ENCODE assay signal across 21 cellular contexts in genomic region chr1:181807251-181807650, GRCh38.
DNase-seq lines count a peak whose midpoint lies in the region; ATAC-seq and TF ChIP-seq lines count a peak whose summit lies in the region.
"Had no signal": no experiment of that assay in that cellular context is flagged by ENCODE, and none has a peak within 500 bp of the region (broad histone marks: within the 10 kb centered on the region; RNA-seq: fewer than 3 reads in every experiment).

No MANE protein-coding gene starts in this region.

- no peak overlapping the region for H3K23ac ChIP-seq in neuronal stem cell (ENCODE audit: low read depth, low read length, poor library complexity)

- no peak overlapping the region for H2BK5ac ChIP-seq in neuronal stem cell (ENCODE audit: low read length)

- no peak overlapping the region for H2BK12ac ChIP-seq in neuronal stem cell (ENCODE audit: low read length)

- H3K9me3 ChIP-seq in hepatocyte (ENCODE audit: low read depth) = no peaks in the 10 kb centered on the region
- H3K9me3 ChIP-seq in mesodermal cell (ENCODE audit: control insufficient read depth, low read length) = no peaks in the 10 kb centered on the region
- H3K9me3 ChIP-seq in T-helper 17 cell (ENCODE audit: control insufficient read depth, low read length, poor library complexity, severe bottlenecking) = no peaks in the 10 kb centered on the region
- no peaks in the 10 kb centered on the region for H3K9me3 ChIP-seq in neuronal stem cell (replicated peaks in 1 of 2; ENCODE audit: control insufficient read depth in 2 of 2, insufficient read depth in 1 of 2, low read depth in 1 of 2, low read length in 2 of 2)
- H3K9me3 ChIP-seq: BLaER1, Caco-2 had no signal

- DNase-seq in activated CD4-positive, alpha-beta T cell treated with anti-CD3 and anti-CD28 coated beads, Interleukin-2, amount 10 ng/mL, durations not matched to agents 24 days and 14 days = peak; percentile 15
- DNase-seq in activated CD4-positive, alpha-beta T cell treated with anti-CD3 and anti-CD28 coated beads for 4 hours = no peak
- no peak for DNase-seq in WTC11 (ENCODE audit: low spot score)
- DNase-seq in hepatocyte (ENCODE audit: low spot score) = no peak
- no peak for DNase-seq in NOMO-1 treated with DMSO at 0.1 percent for 48 hours (lab: John Stamatoyannopoulos, UW; ENCODE audit: unreplicated experiment)
- no peak for DNase-seq in T-helper 17 cell
- DNase-seq in neuronal stem cell (ENCODE audit: low spot score) = no peak
- DNase-seq: Caco-2; CD4-positive, CD25-positive, alpha-beta regulatory T cell; CD8-positive, alpha-beta T cell; DMS153; DND-41; GDM1; H7; HCEC 1CT had no signal

- H2BK15ac ChIP-seq in neuronal stem cell (ENCODE audit: low read length) = no peak overlapping the region

- H3K4ac ChIP-seq in neuronal stem cell (ENCODE audit: low read length) = no peak overlapping the region

- H3K9ac ChIP-seq in neuronal stem cell (ENCODE audit: low read depth, low read length, poor library complexity) = no peak overlapping the region
- H3K9ac ChIP-seq: BLaER1 had no signal

- H2AK5ac ChIP-seq in neuronal stem cell (ENCODE audit: low read depth, low read length) = no peak overlapping the region

- no peaks in the 10 kb centered on the region for H4K20me1 ChIP-seq in hepatocyte (ENCODE audit: insufficient read depth, poor library complexity, severe bottlenecking)
- H4K20me1 ChIP-seq: BLaER1 had no signal

- no peak overlapping the region for H3K18ac ChIP-seq in neuronal stem cell (ENCODE audit: low read length)

- WGBS in hepatocyte (ENCODE audit: low lambda C conversion rate, missing lambda C conversion rate) = 72% methylated on average over 4 of the region's 4 CpGs
- 94% methylated on average over 2 of the region's 4 CpGs; no CpG with 5 or more reads in 1 of the 2 experiments for WGBS in mesodermal cell (ENCODE audit: insufficient coverage in 2 of 2), 2 experiments
- no CpG with 5 or more reads among the region's 4 CpGs for WGBS in neuronal stem cell (ENCODE audit: extremely low coverage in 2 of 2, insufficient read length in 2 of 2, insufficient replicate concordance in 1 of 2), 2 donors

- H3K27ac Mint-ChIP-seq in activated CD4-positive, alpha-beta T cell treated with anti-CD3 and anti-CD28 coated beads, Interleukin-2, amount 10 ng/mL, durations not matched to agents 24 days and 14 days = no peak overlapping the region
- H3K27ac Mint-ChIP-seq in WTC11 (no peak overlapping the region), T-helper 17 cell (no peak overlapping the region)
- H3K27ac Mint-ChIP-seq: B cell; CD4-positive, CD25-positive, alpha-beta regulatory T cell; CD8-positive, alpha-beta T cell had no signal

- H3K79me2 ChIP-seq in hepatocyte = no peaks in the 10 kb centered on the region

- no peaks in the 10 kb centered on the region for H3K36me3 Mint-ChIP-seq in activated CD4-positive, alpha-beta T cell treated with anti-CD3 and anti-CD28 coated beads, Interleukin-2, amount 10 ng/mL, durations not matched to agents 24 days and 14 days (ENCODE audit: low read depth)
- H3K36me3 Mint-ChIP-seq in WTC11 = no peaks in the 10 kb centered on the region
- H3K36me3 Mint-ChIP-seq in T-helper 17 cell (ENCODE audit: low read depth) = no peaks in the 10 kb centered on the region
- H3K36me3 Mint-ChIP-seq: CD4-positive, CD25-positive, alpha-beta regulatory T cell; CD8-positive, alpha-beta T cell had no signal

- ATAC-seq in WTC11 (peak; percentile 14; the same call in 1 of the 2 replicates), T-helper 17 cell (no peak)
- ATAC-seq: CD8-positive, alpha-beta T cell; GM12878 had no signal

- H3K9me2 ChIP-seq in hepatocyte (replicated peaks; ENCODE audit: insufficient read depth) = no peaks in the 10 kb centered on the region

- no peaks in the 10 kb centered on the region for H3K27me3 ChIP-seq in hepatocyte
- H3K27me3 ChIP-seq in neuronal stem cell (ENCODE audit: control insufficient read depth in 3 of 3, insufficient read depth in 3 of 3, low read depth in 1 of 3, low read length in 3 of 3) = no peaks in the 10 kb centered on the region
- H3K27me3 ChIP-seq: BLaER1 had no signal

- H4K8ac ChIP-seq in neuronal stem cell (ENCODE audit: low read depth, low read length) = no peak overlapping the region

- H3K4me2 ChIP-seq in hepatocyte (no peak overlapping the region), neuronal stem cell (ENCODE audit: insufficient read depth, low read length, poor library complexity, severe bottlenecking) (no peak overlapping the region)
- H3K4me2 ChIP-seq: BLaER1 had no signal

- TF ChIP-seq CTCF in WTC11 (IDR thresholded peaks at IDR 0.05) (no peak), hepatocyte (IDR thresholded peaks at IDR 0.05; ENCODE audit: poor library complexity) (no peak)

- H3K14ac ChIP-seq in neuronal stem cell (ENCODE audit: low read length) = no peak overlapping the region

- intact Hi-C loops in activated CD4-positive, alpha-beta T cell treated with anti-CD3 and anti-CD28 coated beads, Interleukin-2, amount 10 ng/mL, durations not matched to agents 24 days and 14 days (cut with micrococcal nuclease) = no loop called here

- H4K91ac ChIP-seq in neuronal stem cell (ENCODE audit: low read depth, low read length, poor library complexity) = no peak overlapping the region

- H3K9me3 Mint-ChIP-seq in activated CD4-positive, alpha-beta T cell treated with anti-CD3 and anti-CD28 coated beads, Interleukin-2, amount 10 ng/mL, durations not matched to agents 24 days and 14 days = no peaks in the 10 kb centered on the region
- H3K9me3 Mint-ChIP-seq in WTC11 = no peaks in the 10 kb centered on the region
- H3K9me3 Mint-ChIP-seq: CD8-positive, alpha-beta T cell had no signal

- H3K36me3 ChIP-seq in hepatocyte (replicated peaks; ENCODE audit: insufficient read depth, low read depth) = no peaks in the 10 kb centered on the region
- H3K36me3 ChIP-seq in mesodermal cell (ENCODE audit: control insufficient read depth, insufficient read depth, low read length) = no peaks in the 10 kb centered on the region
- H3K36me3 ChIP-seq in neuronal stem cell (replicated peaks in 1 of 2; ENCODE audit: control insufficient read depth in 2 of 2, insufficient read depth in 2 of 2, low read length in 2 of 2) = no peaks in the 10 kb centered on the region
- H3K36me3 ChIP-seq: BLaER1 had no signal

- H2BK120ac ChIP-seq in neuronal stem cell (ENCODE audit: low read depth, low read length) = no peak overlapping the region

- peak overlapping the region; percentile 47 for H3K27ac ChIP-seq in hepatocyte
- peak overlapping the region; percentile 31 for H3K27ac ChIP-seq in mesodermal cell (ENCODE audit: low read depth, low read length, severe bottlenecking)
- H3K27ac ChIP-seq in neuronal stem cell (replicated peaks; ENCODE audit: low read length) = no peak overlapping the region
- H3K27ac ChIP-seq: 22Rv1, BLaER1, C4-2B had no signal

- H2AFZ ChIP-seq in hepatocyte = no peak overlapping the region
- no peak overlapping the region for H2AFZ ChIP-seq in neuronal stem cell (ENCODE audit: low read length)

- H3K4me3 Mint-ChIP-seq in activated CD4-positive, alpha-beta T cell treated with anti-CD3 and anti-CD28 coated beads, Interleukin-2, amount 10 ng/mL, durations not matched to agents 24 days and 14 days = no peak overlapping the region
- H3K4me3 Mint-ChIP-seq in WTC11 (no peak overlapping the region), T-helper 17 cell (no peak overlapping the region)
- H3K4me3 Mint-ChIP-seq: B cell; CD4-positive, CD25-positive, alpha-beta regulatory T cell; CD8-positive, alpha-beta T cell had no signal

- no peaks in the 10 kb centered on the region for H3K4me1 Mint-ChIP-seq in activated CD4-positive, alpha-beta T cell treated with anti-CD3 and anti-CD28 coated beads, Interleukin-2, amount 10 ng/mL, durations not matched to agents 24 days and 14 days
- H3K4me1 Mint-ChIP-seq in WTC11 (peaks cover 24% of the 10 kb centered on the region), T-helper 17 cell (no peaks in the 10 kb centered on the region)
- H3K4me1 Mint-ChIP-seq: B cell; CD4-positive, CD25-positive, alpha-beta regulatory T cell had no signal

- H3K79me1 ChIP-seq in neuronal stem cell (ENCODE audit: low read depth, low read length) = no peaks in the 10 kb centered on the region

- CTCF ChIA-PET in WTC11 (lab: Charles Lee) = interaction anchor here (0.8 kb wide), 1 partner anchor 130 kb away, joined by 6 read pairs; no protein-coding TSS in a partner anchor

- H3K4me1 ChIP-seq in hepatocyte (ENCODE audit: insufficient read depth) = peaks cover 14% of the 10 kb centered on the region
- peaks cover 2% of the 10 kb centered on the region for H3K4me1 ChIP-seq in mesodermal cell (ENCODE audit: control insufficient read depth, insufficient read depth, low read length, poor library complexity, severe bottlenecking)
- peaks cover 0 to 10% of the 10 kb centered on the region in 2 donors for H3K4me1 ChIP-seq in neuronal stem cell (ENCODE audit: control insufficient read depth in 2 of 2, insufficient read depth in 1 of 2, low read depth in 1 of 2, low read length in 2 of 2)
- H3K4me1 ChIP-seq: BLaER1, Caco-2 had no signal

- H3K4me3 ChIP-seq in hepatocyte (no peak overlapping the region), mesodermal cell (ENCODE audit: extremely low read depth, insufficient read depth, low read length, poor library complexity, severe bottlenecking) (no peak overlapping the region), neuronal stem cell (ENCODE audit: low read length in 2 of 2) (no peak overlapping the region)
- H3K4me3 ChIP-seq: BLaER1, GM12878 had no signal

- POLR2A ChIA-PET in WTC11 (lab: Charles Lee) = no interaction called here

- peaks cover 3% of the 10 kb centered on the region for H3K27me3 Mint-ChIP-seq in activated CD4-positive, alpha-beta T cell treated with anti-CD3 and anti-CD28 coated beads, Interleukin-2, amount 10 ng/mL, durations not matched to agents 24 days and 14 days
- no peaks in the 10 kb centered on the region for H3K27me3 Mint-ChIP-seq in WTC11 (ENCODE audit: low read depth)
- H3K27me3 Mint-ChIP-seq in T-helper 17 cell = peaks cover 41% of the 10 kb centered on the region
- H3K27me3 Mint-ChIP-seq: CD4-positive, CD25-positive, alpha-beta regulatory T cell had no signal

TF ChIP-seq in WTC11, 78 proteins besides CTCF, POLR2A, EP300 and RAD21 (continues in another document):
- TF ChIP-seq SMAD4 (CRISPR knock-in tag; IDR thresholded peaks at IDR 0.05) (no peak), CREB1 (CRISPR knock-in tag; IDR thresholded peaks at IDR 0.05) (no peak), SOX15 (CRISPR knock-in tag; IDR thresholded peaks at IDR 0.05) (no peak)
